Comparison of ENCODE assay signal across 8 cellular contexts in the genomic region with DNA sequence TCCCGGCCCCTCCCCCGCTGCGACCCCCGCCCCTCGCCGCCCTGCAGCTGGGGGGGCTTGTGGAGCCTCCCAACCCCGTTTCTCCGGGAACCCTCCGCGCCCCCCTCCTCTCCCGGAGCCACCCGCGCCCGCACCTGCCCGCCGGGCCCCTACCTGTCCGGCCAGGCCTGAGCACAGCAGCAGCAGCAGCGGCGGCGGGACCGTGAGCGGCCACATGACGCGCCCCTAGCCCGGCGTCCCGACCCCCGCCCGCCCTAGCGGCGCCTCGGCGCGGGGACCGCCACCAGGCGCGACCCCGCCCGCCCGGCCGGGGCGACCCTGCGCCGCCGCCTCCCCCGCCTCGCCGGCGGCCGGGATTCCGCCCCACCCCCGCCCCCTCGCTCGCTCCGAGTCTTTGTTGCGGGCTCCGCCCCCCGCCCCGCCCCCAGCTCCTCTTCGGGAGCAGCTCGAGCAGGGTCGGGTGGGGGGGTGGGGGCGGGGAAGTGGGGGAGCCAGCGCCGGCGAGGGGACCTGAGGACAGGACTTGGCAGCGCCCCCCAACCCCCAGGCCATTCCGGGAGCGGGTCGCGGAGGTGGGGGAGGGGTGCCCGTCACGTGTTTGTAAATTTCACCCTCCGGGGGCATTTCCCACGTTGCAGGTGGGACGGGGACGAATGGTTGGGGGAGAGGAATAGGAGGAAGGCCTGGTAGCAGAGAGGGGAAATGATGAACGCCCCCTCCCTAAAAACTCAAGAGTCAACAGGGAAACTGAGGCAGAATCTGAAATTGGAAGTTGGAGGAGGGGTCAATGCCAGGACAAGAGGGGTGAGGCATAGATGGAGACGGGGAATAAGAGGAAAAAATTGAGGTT. TPM values are rescaled to one million over a fixed set of nuclear protein-coding genes. Genes with fewer than 3 reads are reported as not detected.
DNase-seq lines count a peak whose midpoint lies in the region; ATAC-seq and TF ChIP-seq lines count a peak whose summit lies in the region.

Gene OLFM2 (minus strand): TSS at position 365 of the 850 bp plus-strand sequence. CDS start 149 bp downstream, at position 216.

- TF ChIP-seq CTCF in Caco-2 (IDR thresholded peaks at IDR 0.05; ENCODE audit: insufficient read depth in 1 of 2, low read depth in 1 of 2, low read length in 1 of 2, severe bottlenecking in 1 of 2, unreplicated experiment in 1 of 2) (no peak), nephron (IDR thresholded peaks at IDR 0.05; ENCODE audit: unreplicated experiment in 3 of 3) (no peak)

- H3K4me3 Mint-ChIP-seq in Caco-2 (ENCODE audit: unreplicated experiment) (peak within 1 kb of the TSS; percentile 61), nephron (peak within 1 kb of the TSS; percentile 89 to 95 (median 94))

- H3K4me1 Mint-ChIP-seq in Caco-2 (ENCODE audit: low read depth, unreplicated experiment) (no peaks in the 10 kb centered on the region), nephron (peaks cover 27% of the 10 kb centered on the region)

- intact Hi-C loops in Caco-2 (cut with micrococcal nuclease; ENCODE audit: unreplicated experiment) = loop anchor here (10.0 kb wide), 1 partner anchor 178 kb away; the partner anchor contains the start of genes EIF3G and P2RY11

- no peak for ATAC-seq in GM19452 (IDR thresholded peaks at IDR 0.05; ENCODE audit: unreplicated experiment)
- no peak for ATAC-seq in HG02981 (IDR thresholded peaks at IDR 0.05; ENCODE audit: unreplicated experiment)

- BruUV-seq in Caco-2 (replicated peaks; lab: Mats Ljungman, UMichigan) = no TSS peak

- CTCF ChIA-PET in Caco-2 (lab: Charles Lee) = interaction anchor here (0.7 kb wide), 2 partner anchors 9 to 92 kb away, joined by 3 to 4 read pairs; no protein-coding TSS in a partner anchor

- H3K27me3 ChIP-seq in Caco-2 (replicated peaks; ENCODE audit: control insufficient read depth, insufficient read depth, low read length) (no peaks in the 10 kb centered on the region), MG63 (peaks cover 23% of the 10 kb centered on the region)

- H3K27me3 Mint-ChIP-seq in Caco-2 (ENCODE audit: insufficient read depth, unreplicated experiment) (peaks cover 4% of the 10 kb centered on the region), nephron (ENCODE audit: low read depth) (peaks cover 33% of the 10 kb centered on the region)

- no peak within 1 kb of the TSS for H3K27ac Mint-ChIP-seq in Caco-2 (ENCODE audit: unreplicated experiment)
- peak within 1 kb of the TSS; percentile 49 to 87 (median 86) for H3K27ac Mint-ChIP-seq in nephron

- H3K36me3 Mint-ChIP-seq in Caco-2 (ENCODE audit: insufficient read depth, unreplicated experiment) (peaks cover 5% of the 10 kb centered on the region), nephron (ENCODE audit: low read depth) (no peaks in the 10 kb centered on the region)

- H3K4me3 ChIP-seq in Caco-2 (ENCODE audit: low read depth, low read length) (peak within 1 kb of the TSS; percentile 46), MG63 (peak within 1 kb of the TSS; percentile 16)

- H3K36me3 ChIP-seq in Caco-2 (ENCODE audit: control insufficient read depth, insufficient read depth, low read length) (no peaks in the 10 kb centered on the region), MG63 (no peaks in the 10 kb centered on the region)

- H3K9me3 Mint-ChIP-seq in Caco-2 (ENCODE audit: unreplicated experiment) (peaks cover 2% of the 10 kb centered on the region), nephron (peaks cover 9% of the 10 kb centered on the region)

- POLR2A ChIA-PET in Caco-2 (lab: Charles Lee) = no interaction called here

- H3K9me3 ChIP-seq in Caco-2 (no peaks in the 10 kb centered on the region), MG63 (no peaks in the 10 kb centered on the region)

- DNase-seq in Caco-2 = peak in 1 of 2 experiments; percentile 13
- peak; percentile 50 for DNase-seq in MG63
- DNase-seq in ecto neural progenitor cell (ENCODE audit: low spot score) = peak; percentile 85
- DNase-seq in EL = no peak
- no peak for DNase-seq in DMS153 (lab: John Stamatoyannopoulos, UW)

- H3K4me1 ChIP-seq in Caco-2 = no peaks in the 10 kb centered on the region

RNA-seq across cellular contexts. Expression of gene OLFM2, which starts in this region (rescaled TPM):
- total RNA-seq in Caco-2 (2022) = 0.30 and 0.34 TPM in 2 replicates
- total RNA-seq in MG63 (2014; rRNA removed; shearing (Covaris generic); ENCODE audit: low replicate concordance) = 5.6 and 7.0 TPM in 2 replicates

Comparison
In these comparisons a context has a peak if more than half of its experiments do, and no peak if none do; other contexts are left out.
1. DNase-seq: peak in MG63 (single experiment) and ecto neural progenitor cell (single experiment); none in EL (single experiment) and DMS153 (single experiment).